ENCODE assay signal across 8 cellular contexts in genomic region chr1:117001254-117001927, GRCh38.
A peak's percentile ranks its signal among the peaks of the same experiment; 100 is the strongest.
DNase-seq lines count a peak whose midpoint lies in the region; ATAC-seq lines count a peak whose summit lies in the region.
"Had no signal": no experiment of that assay in that cellular context is flagged by ENCODE, and none has a peak within 500 bp of the region (broad histone marks: within the 10 kb centered on the region; RNA-seq: fewer than 3 reads in every experiment).

TSS of gene CD101 (plus strand) at chr1:117001760. CDS start at chr1:117001818, 58 bp downstream.

- peak within 1 kb of the TSS; percentile 23 for H3K27ac Mint-ChIP-seq in stimulated activated memory B cell treated with anti-CD40 and anti-IgM and Interleukin-4, amounts not matched to agents 10 μg/mL and 1 μg/mL and 100 μg/mL, for 72 hours

- peak; percentile 29 for DNase-seq in GM19238 (ENCODE audit: insufficient read length, low spot score)
- peak; percentile 80 for DNase-seq in SKM-1 treated with dmso at 0.1 percent for 144 hours (lab: John Stamatoyannopoulos, UW; ENCODE audit: unreplicated experiment)
- DNase-seq in NCI-H1092 (lab: John Stamatoyannopoulos, UW), result no peak
- no peak for DNase-seq in NCI-H1048 (lab: John Stamatoyannopoulos, UW)
- DNase-seq in NCI-H1694 (lab: John Stamatoyannopoulos, UW), result no peak
- DNase-seq: midbrain had no signal

- peak within 1 kb of the TSS; percentile 39 for H3K4me3 Mint-ChIP-seq in stimulated activated memory B cell treated with anti-CD40 and anti-IgM and Interleukin-4, amounts not matched to agents 10 μg/mL and 1 μg/mL and 100 μg/mL, for 72 hours

- H3K9me3 Mint-ChIP-seq in stimulated activated memory B cell treated with anti-CD40 and anti-IgM and Interleukin-4, amounts not matched to agents 10 μg/mL and 1 μg/mL and 100 μg/mL, for 72 hours, result no peaks in the 10 kb centered on the region

- ATAC-seq in HG02885 (IDR thresholded peaks at IDR 0.05; ENCODE audit: poor library complexity, unreplicated experiment), result peak; percentile 95
- ATAC-seq in stimulated activated memory B cell treated with anti-CD40 and anti-IgM and Interleukin-4, amounts not matched to agents 10 μg/mL and 1 μg/mL and 100 μg/mL, for 72 hours, result peak; percentile 96

- H3K27me3 Mint-ChIP-seq in stimulated activated memory B cell treated with anti-CD40 and anti-IgM and Interleukin-4, amounts not matched to agents 10 μg/mL and 1 μg/mL and 100 μg/mL, for 72 hours, result no peaks in the 10 kb centered on the region

- no peaks in the 10 kb centered on the region for H3K36me3 Mint-ChIP-seq in stimulated activated memory B cell treated with anti-CD40 and anti-IgM and Interleukin-4, amounts not matched to agents 10 μg/mL and 1 μg/mL and 100 μg/mL, for 72 hours

- peaks cover 21% of the 10 kb centered on the region for H3K4me1 Mint-ChIP-seq in stimulated activated memory B cell treated with anti-CD40 and anti-IgM and Interleukin-4, amounts not matched to agents 10 μg/mL and 1 μg/mL and 100 μg/mL, for 72 hours

Comparison
In these comparisons a context has a peak if more than half of its experiments do, and no peak if none do; other contexts are left out.
1. DNase-seq: peak in GM19238 (single experiment) and SKM-1 treated with dmso at 0.1 percent for 144 hours (single experiment); none in NCI-H1092 (single experiment), NCI-H1048 (single experiment) and NCI-H1694 (single experiment).